8 cellular contexts compared by ENCODE assay signal in genomic region chr17:43778337-43779144, GRCh38.
DNase-seq lines count a peak whose midpoint lies in the region; ATAC-seq, FAIRE-seq and TF ChIP-seq lines count a peak whose summit lies in the region.

TSS of gene DUSP3 (minus strand) at chr17:43778977. CDS start at chr17:43778924, 53 bp downstream.

- peak; percentile 21 for FAIRE-seq in islet of Langerhans (lab: Jason Lieb, UNC)

- peak; percentile 55 for TF ChIP-seq POLR2A in GM18505 (IDR thresholded peaks at IDR 0.05; ENCODE audit: borderline replicate concordance, extremely low read depth, insufficient read depth, insufficient read length)

- peak; percentile 65 for DNase-seq in NCI-H2171 treated with DMSO at 0.1 percent for 48 hours (lab: John Stamatoyannopoulos, UW)
- DNase-seq in activated CD4-positive, CD25-positive, alpha-beta regulatory T cell treated with anti-CD3 and anti-CD28 coated beads, Interleukin-2, amount 50 U/mL, for 72 hours, result peak; percentile 77
- DNase-seq in cerebellar nuclear complex (lab: John Stamatoyannopoulos, UW), result peak; percentile 51 to 63
- DNase-seq in smooth muscle cell of the brain vasculature (ENCODE audit: low read depth, low spot score), result peak; percentile 70
- no peak for DNase-seq in NK-92 (lab: John Stamatoyannopoulos, UW; ENCODE audit: unreplicated experiment)

- ATAC-seq in GM18505 (IDR thresholded peaks at IDR 0.05; ENCODE audit: unreplicated experiment), result peak; percentile 77
- ATAC-seq in HG02970 (IDR thresholded peaks at IDR 0.05; ENCODE audit: low FRiP score, unreplicated experiment), result peak; percentile 77
